ENCODE assay signal across 1 cellular context in the genomic region with DNA sequence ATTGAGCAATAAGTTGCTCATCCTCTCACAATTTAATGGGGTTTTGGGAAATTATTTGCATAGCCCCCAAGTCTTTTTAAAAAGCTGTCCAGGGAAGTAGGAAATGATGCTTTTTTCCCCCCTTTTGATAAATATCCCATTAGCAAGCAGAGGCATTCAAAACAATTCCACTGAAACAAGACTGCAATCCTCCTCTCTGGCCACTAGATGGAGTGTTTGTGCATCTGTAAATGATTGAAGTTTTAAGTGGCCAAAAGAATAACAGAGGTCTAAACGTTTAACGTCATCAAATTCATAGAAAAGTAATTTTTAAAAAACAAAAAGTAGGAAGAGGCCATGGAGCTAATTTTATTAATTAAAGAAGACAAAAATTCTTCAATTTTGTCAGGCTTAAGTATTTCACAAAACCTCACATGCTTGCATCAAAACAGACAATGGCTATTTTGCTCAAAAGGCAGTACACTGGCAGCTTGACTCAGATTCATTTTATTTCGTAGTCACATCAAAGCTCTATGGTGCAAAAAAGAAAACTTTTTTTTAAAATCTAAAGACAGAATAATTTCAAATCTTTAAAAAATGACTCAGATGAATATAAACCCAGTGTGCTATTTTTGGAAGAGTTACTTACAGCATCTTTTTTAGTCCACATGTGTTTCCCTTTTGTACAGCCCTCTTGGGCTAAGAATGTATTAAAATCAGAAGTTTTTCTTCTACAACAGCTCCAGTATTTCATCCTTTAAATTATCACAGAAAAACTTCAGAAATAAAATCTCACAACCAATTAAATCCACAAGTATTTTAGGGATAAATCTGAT.
TF ChIP-seq lines count a peak whose summit lies in the region.

No MANE protein-coding gene starts in this region.

TF ChIP-seq in WTC11, 78 proteins besides CTCF, POLR2A, EP300 and RAD21 (continued from another document):
- TF ChIP-seq E2F4 (CRISPR knock-in tag; IDR thresholded peaks at IDR 0.05; ENCODE audit: borderline replicate concordance, low read depth) (no peak), ZNF317 (CRISPR knock-in tag; IDR thresholded peaks at IDR 0.05; ENCODE audit: borderline replicate concordance, low read depth) (no peak)
- TF ChIP-seq, protein P1, sequence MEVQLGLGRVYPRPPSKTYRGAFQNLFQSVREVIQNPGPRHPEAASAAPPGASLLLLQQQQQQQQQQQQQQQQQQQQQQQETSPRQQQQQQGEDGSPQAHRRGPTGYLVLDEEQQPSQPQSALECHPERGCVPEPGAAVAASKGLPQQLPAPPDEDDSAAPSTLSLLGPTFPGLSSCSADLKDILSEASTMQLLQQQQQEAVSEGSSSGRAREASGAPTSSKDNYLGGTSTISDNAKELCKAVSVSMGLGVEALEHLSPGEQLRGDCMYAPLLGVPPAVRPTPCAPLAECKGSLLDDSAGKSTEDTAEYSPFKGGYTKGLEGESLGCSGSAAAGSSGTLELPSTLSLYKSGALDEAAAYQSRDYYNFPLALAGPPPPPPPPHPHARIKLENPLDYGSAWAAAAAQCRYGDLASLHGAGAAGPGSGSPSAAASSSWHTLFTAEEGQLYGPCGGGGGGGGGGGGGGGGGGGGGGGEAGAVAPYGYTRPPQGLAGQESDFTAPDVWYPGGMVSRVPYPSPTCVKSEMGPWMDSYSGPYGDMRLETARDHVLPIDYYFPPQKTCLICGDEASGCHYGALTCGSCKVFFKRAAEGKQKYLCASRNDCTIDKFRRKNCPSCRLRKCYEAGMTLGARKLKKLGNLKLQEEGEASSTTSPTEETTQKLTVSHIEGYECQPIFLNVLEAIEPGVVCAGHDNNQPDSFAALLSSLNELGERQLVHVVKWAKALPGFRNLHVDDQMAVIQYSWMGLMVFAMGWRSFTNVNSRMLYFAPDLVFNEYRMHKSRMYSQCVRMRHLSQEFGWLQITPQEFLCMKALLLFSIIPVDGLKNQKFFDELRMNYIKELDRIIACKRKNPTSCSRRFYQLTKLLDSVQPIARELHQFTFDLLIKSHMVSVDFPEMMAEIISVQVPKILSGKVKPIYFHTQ (CRISPR knock-in tag; IDR thresholded peaks at IDR 0.05) = no peak
